ENCODE assay signal across 8 cellular contexts in the genomic region with DNA sequence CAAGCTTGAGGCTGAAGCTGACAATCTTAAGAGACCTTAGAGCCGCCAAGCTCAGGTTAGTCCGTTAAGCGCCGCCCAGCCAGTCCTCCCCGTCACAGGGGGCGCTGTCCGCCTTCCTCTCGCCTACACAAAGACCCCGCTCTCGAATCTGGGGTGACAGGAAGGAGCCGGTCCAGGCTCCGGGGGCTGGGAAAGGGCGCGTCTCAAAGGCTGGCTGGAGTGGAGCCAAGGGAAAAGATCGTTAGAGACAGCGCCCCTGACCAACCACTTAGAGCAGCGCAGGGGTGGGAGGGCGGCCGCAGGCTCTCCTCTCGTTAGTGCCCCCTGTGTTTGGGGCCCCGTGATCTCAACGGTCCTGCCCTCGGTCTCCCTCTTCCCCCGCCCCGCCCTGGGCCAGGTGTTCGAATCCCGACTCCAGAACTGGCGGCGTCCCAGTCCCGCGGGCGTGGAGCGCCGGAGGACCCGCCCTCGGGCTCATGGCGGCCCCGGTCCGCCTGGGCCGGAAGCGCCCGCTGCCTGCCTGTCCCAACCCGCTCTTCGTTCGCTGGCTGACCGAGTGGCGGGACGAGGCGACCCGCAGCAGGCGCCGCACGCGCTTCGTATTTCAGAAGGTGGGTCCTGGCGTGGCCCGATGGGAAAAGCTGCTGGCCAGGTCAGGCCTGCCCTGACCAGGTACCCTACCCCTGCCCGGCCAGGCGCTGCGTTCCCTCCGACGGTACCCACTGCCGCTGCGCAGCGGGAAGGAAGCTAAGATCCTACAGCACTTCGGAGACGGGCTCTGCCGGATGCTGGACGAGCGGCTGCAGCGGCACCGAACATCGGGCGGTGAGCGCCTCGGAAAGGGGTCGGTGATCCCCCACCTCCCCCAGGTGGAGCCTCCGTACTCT. TPM values are rescaled to one million over a fixed set of nuclear protein-coding genes. Genes with fewer than 3 reads are reported as not detected.
DNase-seq lines count a peak whose midpoint lies in the region; ATAC-seq, FAIRE-seq and TF ChIP-seq lines count a peak whose summit lies in the region.

MUS81 (plus strand) TSS at position 156 of the 887 bp plus-strand sequence; CDS start at position 477, 321 bp downstream.

- DNase-seq in HTR-8/SVneo (ENCODE audit: insufficient read length, low spot score) (peak; percentile 98), NOMO-1 (lab: John Stamatoyannopoulos, UW; ENCODE audit: unreplicated experiment in 2 of 2) (peak; percentile 95 to 98), lung microvascular endothelial cell (ENCODE audit: low read depth in 2 of 2) (peak; percentile 97 to 98)
- peak; percentile 99 for DNase-seq in activated CD8-positive, alpha-beta memory T cell treated with anti-CD3 and anti-CD28 coated beads for 24 hours
- peak; percentile 95 for DNase-seq in effector CD4-positive, alpha-beta T cell
- peak; percentile 89 to 93 (median 92) for DNase-seq in stimulated activated CD4-positive, alpha-beta T cell treated with anti-CD3 and anti-CD28 coated beads, TNF-alpha, amount 100 ng/mL, for 4 hours (ENCODE audit: low read depth in 3 of 3)

- FAIRE-seq in HTR-8/SVneo (lab: Jason Lieb, UNC): peak; percentile 65

- peak within 1 kb of the TSS; percentile 99 for H3K27ac ChIP-seq in 22Rv1

- TF ChIP-seq CTCF in 22Rv1 (IDR thresholded peaks at IDR 0.05): peak; percentile 94

- peak; percentile 39 for ATAC-seq in GM18511 (IDR thresholded peaks at IDR 0.05; ENCODE audit: unreplicated experiment)

RNA-seq across cellular contexts. Expression of gene MUS81, which starts in this region (rescaled TPM):
- 27.7 and 36.3 TPM in 2 replicates for total RNA-seq in lung microvascular endothelial cell

Comparison
In these comparisons a context has a peak if more than half of its experiments do, and no peak if none do; other contexts are left out.
1. Peak in every context shown above with its lines: DNase-seq, ATAC-seq and H3K27ac ChIP-seq.